Comparison of ENCODE assay signal across 13 cellular contexts in the genomic region with DNA sequence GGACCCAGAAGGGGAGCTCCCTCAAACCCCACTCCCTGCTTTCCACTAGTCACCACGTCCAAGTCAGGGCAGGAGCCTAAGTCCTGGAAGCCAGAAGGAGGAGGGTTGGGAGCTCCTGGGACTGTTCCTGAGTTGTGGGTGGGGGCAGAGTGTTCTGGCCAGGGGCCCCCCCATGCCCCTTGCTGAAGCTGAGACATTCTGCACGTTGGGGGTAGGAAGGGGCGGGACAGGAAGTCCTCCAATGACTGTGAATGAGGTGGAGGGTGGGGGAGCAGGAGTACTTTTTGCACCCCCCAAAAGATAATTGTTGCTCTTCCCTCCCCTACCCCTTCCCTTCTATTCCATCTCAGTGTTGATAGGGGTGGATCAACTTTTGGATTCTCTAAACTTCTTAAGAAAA. TPM values are rescaled to one million over a fixed set of nuclear protein-coding genes. Genes with fewer than 3 reads are reported as not detected.
DNase-seq lines count a peak whose midpoint lies in the region; ATAC-seq, FAIRE-seq and TF ChIP-seq lines count a peak whose summit lies in the region.
"Had no signal": no experiment of that assay in that cellular context is flagged by ENCODE, and none has a peak within 500 bp of the region (broad histone marks: within the 10 kb centered on the region; RNA-seq: fewer than 3 reads in every experiment).

No MANE protein-coding gene starts in this region.

- H3K27me3 Mint-ChIP-seq in CD4-positive, alpha-beta T cell: peaks cover 34% of the 10 kb centered on the region
- peaks cover 2% of the 10 kb centered on the region for H3K27me3 Mint-ChIP-seq in activated naive CD8-positive, alpha-beta T cell
- H3K27me3 Mint-ChIP-seq in nephron (ENCODE audit: low read depth): peaks cover 43% of the 10 kb centered on the region

- peaks cover 4% of the 10 kb centered on the region for H3K4me1 Mint-ChIP-seq in CD4-positive, alpha-beta T cell (ENCODE audit: low read depth)
- peaks cover 7% of the 10 kb centered on the region for H3K4me1 Mint-ChIP-seq in activated naive CD8-positive, alpha-beta T cell (ENCODE audit: low read depth)
- H3K4me1 Mint-ChIP-seq in nephron: peaks cover 12% of the 10 kb centered on the region

- H3K9me3 Mint-ChIP-seq in CD4-positive, alpha-beta T cell: no peaks in the 10 kb centered on the region
- no peaks in the 10 kb centered on the region for H3K9me3 Mint-ChIP-seq in activated naive CD8-positive, alpha-beta T cell (ENCODE audit: low read depth)
- H3K9me3 Mint-ChIP-seq in nephron: no peaks in the 10 kb centered on the region

- intact Hi-C loops in CD4-positive, alpha-beta T cell (cut with DNase I, micrococcal nuclease): no loop called here

- peaks cover 24% of the 10 kb centered on the region for H3K27me3 ChIP-seq in CD4-positive, alpha-beta T cell (ENCODE audit: control insufficient read depth, insufficient read depth, low read length)
- peaks cover 24% of the 10 kb centered on the region for H3K27me3 ChIP-seq in HUES48 (ENCODE audit: control insufficient read depth, insufficient read depth, low read length)

- DNase-seq in CD4-positive, alpha-beta T cell: no peak
- no peak for DNase-seq in activated gamma-delta T cell (lab: John Stamatoyannopoulos, UW)
- no peak for DNase-seq in GDM1 (lab: John Stamatoyannopoulos, UW)
- no peak for DNase-seq in D721Med (ENCODE audit: insufficient read length, low spot score)
- DNase-seq in NOMO-1 treated with dmso at 0.1 percent for 144 hours (lab: John Stamatoyannopoulos, UW; ENCODE audit: unreplicated experiment): no peak
- DNase-seq: NCI-H774, transverse colon had no signal

- TF ChIP-seq CTCF in CD4-positive, alpha-beta T cell (IDR thresholded peaks at IDR 0.05): no peak
- TF ChIP-seq CTCF in nephron (IDR thresholded peaks at IDR 0.05; ENCODE audit: unreplicated experiment in 3 of 3) (no peak), D721Med (IDR thresholded peaks at IDR 0.05; ENCODE audit: insufficient read depth, missing control alignments) (no peak)

- no peaks in the 10 kb centered on the region for H3K4me1 ChIP-seq in HUES48 (ENCODE audit: control insufficient read depth, insufficient read depth, low read length)

- no peaks in the 10 kb centered on the region for H3K9me3 ChIP-seq in CD4-positive, alpha-beta T cell (ENCODE audit: control insufficient read depth, low read length)
- no peaks in the 10 kb centered on the region for H3K9me3 ChIP-seq in HUES48 (ENCODE audit: control insufficient read depth, insufficient read depth, low read length)
- H3K9me3 ChIP-seq: Caco-2, transverse colon had no signal

- H3K4me3 Mint-ChIP-seq in CD4-positive, alpha-beta T cell: peak overlapping the region; percentile 11
- peak overlapping the region; percentile 83 for H3K4me3 Mint-ChIP-seq in activated naive CD8-positive, alpha-beta T cell
- peak overlapping the region in 2 of 3 experiments; percentile 30 to 61 for H3K4me3 Mint-ChIP-seq in nephron

- no peak overlapping the region for H3K9ac ChIP-seq in HUES48 (ENCODE audit: low read depth, low read length)

- CTCF ChIA-PET in CD4-positive, alpha-beta T cell (lab: Charles Lee): interaction anchor here (1.9 kb wide), 1 partner anchor 30 kb away, joined by 4 read pairs; no protein-coding TSS in a partner anchor

- H3K27ac ChIP-seq in CD4-positive, alpha-beta T cell (ENCODE audit: low read depth, low read length): no peak overlapping the region
- no peak overlapping the region for H3K27ac ChIP-seq in HUES48 (ENCODE audit: low read depth, low read length)
- H3K27ac ChIP-seq: transverse colon had no signal

- no peak for ATAC-seq in CD4-positive, alpha-beta T cell (ENCODE audit: poor library complexity)

- H3K36me3 ChIP-seq in HUES48 (ENCODE audit: control insufficient read depth, insufficient read depth, low read length): no peaks in the 10 kb centered on the region
- H3K36me3 ChIP-seq: transverse colon had no signal

- no peak overlapping the region for H3K27ac Mint-ChIP-seq in CD4-positive, alpha-beta T cell
- H3K27ac Mint-ChIP-seq in activated naive CD8-positive, alpha-beta T cell: peak overlapping the region; percentile 54
- no peak overlapping the region for H3K27ac Mint-ChIP-seq in nephron

- POLR2A ChIA-PET in CD4-positive, alpha-beta T cell (lab: Charles Lee): interaction anchor here (0.9 kb wide), 1 partner anchor 9 kb away, joined by 3 read pairs; no protein-coding TSS in a partner anchor

- peak overlapping the region; percentile 68 for H3K4me3 ChIP-seq in HUES48 (ENCODE audit: low read depth, low read length)

- H3K36me3 Mint-ChIP-seq in CD4-positive, alpha-beta T cell (ENCODE audit: low read depth): no peaks in the 10 kb centered on the region
- H3K36me3 Mint-ChIP-seq in activated naive CD8-positive, alpha-beta T cell: no peaks in the 10 kb centered on the region
- no peaks in the 10 kb centered on the region for H3K36me3 Mint-ChIP-seq in nephron (ENCODE audit: low read depth)

- FAIRE-seq in D721Med (lab: Jason Lieb, UNC): no peak
- FAIRE-seq: GM12892 had no signal

RNA-seq across cellular contexts. Expression of a gene that starts 21.4 kb away (rescaled TPM):
- under 1 TPM; 0.42 to 0.55 TPM for total RNA-seq in CD4-positive, alpha-beta T cell

RNA-seq across cellular contexts. Expression of a gene that starts 26.5 kb away (rescaled TPM):
- under 1 TPM in 1 of 2 experiments, not detected in 1; 0.20 TPM for total RNA-seq in CD4-positive, alpha-beta T cell

RNA-seq across cellular contexts. Expression of a gene that starts 40.7 kb away (rescaled TPM):
- 10 to 100 TPM; 33.5 to 35.6 TPM for total RNA-seq in CD4-positive, alpha-beta T cell

RNA-seq across cellular contexts. Expression of a gene that starts 49.4 kb away (rescaled TPM):
- total RNA-seq in CD4-positive, alpha-beta T cell: 10 to 100 TPM; 38.5 to 42.4 TPM

RNA-seq across cellular contexts. Expression of a gene that starts 50.8 kb away (rescaled TPM):
- not detected for total RNA-seq in CD4-positive, alpha-beta T cell
- total RNA-seq: Caco-2, posterior vena cava had no signal

Comparison
In these comparisons a context has a peak if more than half of its experiments do, and no peak if none do; other contexts are left out.
1. H3K4me3 Mint-ChIP-seq: peak in every context shown above with its lines; median percentile 83 in activated naive CD8-positive, alpha-beta T cell; 46 in nephron; 11 in CD4-positive, alpha-beta T cell.